1 cellular context compared by ENCODE assay signal in genomic region chr14:103333754-103334643, GRCh38.
A peak's percentile ranks its signal among the peaks of the same experiment; 100 is the strongest.
TF ChIP-seq lines count a peak whose summit lies in the region.

EIF5 (plus strand) TSS chr14:103334237; CDS start chr14:103335861, 1,624 bp downstream.

TF ChIP-seq in K562, 482 proteins besides CTCF, POLR2A, EP300 and RAD21 (continued from another document and continues in another):
- TF ChIP-seq RCOR1 (IDR thresholded peaks at IDR 0.05; ENCODE audit: borderline replicate concordance in 1 of 2, low read depth in 2 of 2, low read length in 2 of 2) (peak in 1 of 2 experiments; percentile 13; a peak in 1 of 4 replicates), RHOXF2B (CRISPR knock-in tag; conservative IDR thresholded peaks at IDR 0.05) (no peak), KDM5B (IDR thresholded peaks at IDR 0.05; ENCODE audit: insufficient replicate concordance, low read depth, low read length) (peak; percentile 71), KLF16 (IDR thresholded peaks at IDR 0.05) (no peak), RERE (CRISPR knock-in tag; IDR thresholded peaks at IDR 0.05; ENCODE audit: borderline replicate concordance) (no peak), MIER1 (IDR thresholded peaks at IDR 0.05; ENCODE audit: low read depth) (no peak), RBM25 (IDR thresholded peaks at IDR 0.05; ENCODE audit: low read depth, low read length, severe bottlenecking) (peak; percentile 99), ZNF695 (CRISPR knock-in tag; IDR thresholded peaks at IDR 0.05) (no peak), ZBTB26 (CRISPR knock-in tag; IDR thresholded peaks at IDR 0.05) (no peak), FOXJ2 (tag; IDR thresholded peaks at IDR 0.05) (peak; percentile 60; the same call in 1 of the 2 replicates), ZZZ3 (IDR thresholded peaks at IDR 0.05) (0 out of 2 replicates have a peak, but pooled peaks have one; percentile 54), PTRF (tag; IDR thresholded peaks at IDR 0.05) (no peak), RNF2 (IDR thresholded peaks at IDR 0.05) (no peak; the same call in 1 of the 2 replicates), PHF8 (IDR thresholded peaks at IDR 0.05; ENCODE audit: borderline replicate concordance, low read length) (peak; percentile 80), BRD9 (IDR thresholded peaks at IDR 0.05; ENCODE audit: low read depth, partially characterized antibody) (no peak), ZNF212 (CRISPR knock-in tag; IDR thresholded peaks at IDR 0.05) (no peak), ELK3 (CRISPR knock-in tag; IDR thresholded peaks at IDR 0.05) (no peak), CBX3 (IDR thresholded peaks at IDR 0.05; ENCODE audit: borderline replicate concordance in 1 of 2, low read length in 2 of 2) (no peak), CBFB (CRISPR knock-in tag; IDR thresholded peaks at IDR 0.05) (no peak), MNT (conservative IDR thresholded peaks at IDR 0.05) (peak; percentile 23 to 64; a peak in 2 of 4 replicates), NFE2 (IDR thresholded peaks at IDR 0.05; ENCODE audit: low read depth) (no peak), PML (IDR thresholded peaks at IDR 0.05; ENCODE audit: low read length) (peak; percentile 65), ZNF274 (IDR thresholded peaks at IDR 0.05; ENCODE audit: borderline replicate concordance, low read depth, low read length) (no peak), BCL6 (CRISPR knock-in tag; IDR thresholded peaks at IDR 0.05) (no peak), BRCA1 (IDR thresholded peaks at IDR 0.05) (no peak; the same call in 1 of the 2 replicates), BRCA1 (CRISPR knock-in tag; IDR thresholded peaks at IDR 0.05) (no peak), ZNF124 (CRISPR knock-in tag; IDR thresholded peaks at IDR 0.05) (no peak), TBL1XR1 (IDR thresholded peaks at IDR 0.05; ENCODE audit: low read length in 2 of 2) (no peak), NCOA1 (IDR thresholded peaks at IDR 0.05; ENCODE audit: low read depth) (no peak), ZFP30 (CRISPR knock-in tag; IDR thresholded peaks at IDR 0.05; ENCODE audit: borderline replicate concordance) (no peak), FOXO4 (CRISPR knock-in tag; IDR thresholded peaks at IDR 0.05) (no peak), NR2F6 (CRISPR knock-in tag; IDR thresholded peaks at IDR 0.05) (no peak), SIRT6 (IDR thresholded peaks at IDR 0.05; ENCODE audit: low read depth, low read length) (no peak), FIP1L1 (IDR thresholded peaks at IDR 0.05; ENCODE audit: low read depth, low read length, poor library complexity, severe bottlenecking) (no peak), NR3C1 (CRISPR knock-in tag; IDR thresholded peaks at IDR 0.05) (no peak), SIN3A (IDR thresholded peaks at IDR 0.05; ENCODE audit: borderline replicate concordance in 2 of 2, control insufficient read depth in 1 of 2, low read depth in 2 of 2, low read length in 2 of 2) (no peak), ZNF518B (CRISPR knock-in tag; IDR thresholded peaks at IDR 0.05) (no peak), ZNF766 (CRISPR knock-in tag; conservative IDR thresholded peaks at IDR 0.05) (no peak), ELF4 (CRISPR knock-in tag; IDR thresholded peaks at IDR 0.05) (no peak), TFAP4 (CRISPR knock-in tag; IDR thresholded peaks at IDR 0.05; ENCODE audit: borderline replicate concordance) (peak; percentile 62), PCBP1 (IDR thresholded peaks at IDR 0.05; ENCODE audit: low read depth, low read length, poor library complexity, severe bottlenecking) (peak; percentile 82), HINFP (tag; conservative IDR thresholded peaks at IDR 0.05; ENCODE audit: low read depth) (no peak), HOXB6 (CRISPR knock-in tag; IDR thresholded peaks at IDR 0.05; ENCODE audit: borderline replicate concordance) (no peak), ZSCAN32 (CRISPR knock-in tag; IDR thresholded peaks at IDR 0.05) (no peak), ARID3A (IDR thresholded peaks at IDR 0.05; ENCODE audit: borderline replicate concordance, low read depth, low read length) (no peak)
